In genomic region chr19:13972368-13973155, GRCh38 we compare ENCODE assay signal across 1 cellular context.
TF ChIP-seq lines count a peak whose summit lies in the region.

No MANE protein-coding gene starts in this region.

TF ChIP-seq in HepG2, 621 proteins besides CTCF, POLR2A, EP300 and RAD21:
- no peak for TF ChIP-seq STAT6 (CRISPR knock-in tag; IDR thresholded peaks at IDR 0.05; ENCODE audit: borderline replicate concordance)
- peak; percentile 94 for TF ChIP-seq ZNF768 (CRISPR knock-in tag; IDR thresholded peaks at IDR 0.05)
- TF ChIP-seq ZNF878 (CRISPR knock-in tag; IDR thresholded peaks at IDR 0.05): no peak
- no peak for TF ChIP-seq PATZ1 (CRISPR knock-in tag; IDR thresholded peaks at IDR 0.05)
- TF ChIP-seq ZMYM3 (CRISPR knock-in tag; IDR thresholded peaks at IDR 0.05): 0 out of 2 replicates have a peak, but pooled peaks have one; percentile 15
